1 cellular context compared by ENCODE assay signal in the genomic region with DNA sequence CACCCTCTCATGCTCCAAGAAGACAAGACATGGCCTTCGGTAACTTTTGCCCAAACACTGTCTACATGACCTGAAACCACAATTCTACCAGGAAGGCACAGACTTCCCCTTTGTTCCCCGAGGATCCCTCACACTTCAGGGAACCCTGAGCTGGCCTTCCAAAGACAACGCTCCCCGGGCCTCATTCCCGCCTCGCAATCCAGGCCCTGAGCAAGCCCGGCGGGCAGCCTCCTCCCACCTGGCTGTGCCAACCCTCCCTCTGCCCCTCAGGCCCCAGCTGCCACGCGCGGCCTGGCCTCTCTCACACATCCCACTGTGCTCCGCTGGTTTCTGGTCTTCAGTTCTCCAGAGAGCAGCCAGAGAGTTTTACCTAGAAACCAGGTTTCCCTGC.
TF ChIP-seq lines count a peak whose summit lies in the region.

No MANE protein-coding gene starts in this region.

TF ChIP-seq in H1, 55 proteins besides CTCF, POLR2A, EP300 and RAD21:
- no peak for TF ChIP-seq PHF8 (conservative IDR thresholded peaks at IDR 0.05; ENCODE audit: low read depth, low read length)
- no peak for TF ChIP-seq JUN (IDR thresholded peaks at IDR 0.05; ENCODE audit: low read depth, low read length)
- TF ChIP-seq RBBP5 (IDR thresholded peaks at IDR 0.05; ENCODE audit: borderline replicate concordance, low read depth, low read length) = no peak
- no peak for TF ChIP-seq SIRT6 (IDR thresholded peaks at IDR 0.05; ENCODE audit: low read length)
- no peak for TF ChIP-seq SIX5 (IDR thresholded peaks at IDR 0.05; ENCODE audit: low read depth, low read length)
- TF ChIP-seq SP2 (IDR thresholded peaks at IDR 0.05; ENCODE audit: low read length) = no peak
- TF ChIP-seq TBP (IDR thresholded peaks at IDR 0.05; ENCODE audit: low read depth, low read length) = no peak
- TF ChIP-seq POLR2AphosphoS5 (IDR thresholded peaks at IDR 0.05; ENCODE audit: low read depth, low read length) = no peak
- TF ChIP-seq SP1 (IDR thresholded peaks at IDR 0.05; ENCODE audit: low read depth, low read length) = no peak
- TF ChIP-seq GTF2F1 (IDR thresholded peaks at IDR 0.05; ENCODE audit: borderline replicate concordance, low read depth, low read length) = no peak
- TF ChIP-seq MAFK (IDR thresholded peaks at IDR 0.05; ENCODE audit: low read depth, low read length) = no peak
- no peak for TF ChIP-seq SP4 (IDR thresholded peaks at IDR 0.05; ENCODE audit: low read length)
- no peak for TF ChIP-seq ATF3 (IDR thresholded peaks at IDR 0.05; ENCODE audit: insufficient read depth, low read depth, low read length)
- TF ChIP-seq BRCA1 (IDR thresholded peaks at IDR 0.05; ENCODE audit: low read depth, low read length) = no peak
- TF ChIP-seq E2F6 (IDR thresholded peaks at IDR 0.05) = no peak
- TF ChIP-seq GABPA (IDR thresholded peaks at IDR 0.05; ENCODE audit: borderline replicate concordance, insufficient read depth, low read length) = no peak
- TF ChIP-seq JUND (IDR thresholded peaks at IDR 0.05; ENCODE audit: low read length) = no peak
- no peak for TF ChIP-seq CEBPB (IDR thresholded peaks at IDR 0.05; ENCODE audit: low read depth, low read length)
